In genomic region chr17:75012320-75013076, GRCh38 we compare ENCODE assay signal across 8 cellular contexts. TPM values are rescaled to one million over a fixed set of nuclear protein-coding genes. Genes with fewer than 3 reads are reported as not detected.
DNase-seq lines count a peak whose midpoint lies in the region; ATAC-seq and TF ChIP-seq lines count a peak whose summit lies in the region.

Gene MRPL58 (plus strand): TSS chr17:75012670. CDS start chr17:75012687, 17 bp downstream.

- CTCF ChIA-PET in activated CD8-positive, alpha-beta memory T cell treated with anti-CD3 and anti-CD28 coated beads, Interleukin-2, amount 10 ng/mL, durations not matched to agents 7 days and 5 days (lab: Charles Lee) = interaction anchor here (0.7 to 9.7 kb wide), 31 partner anchors 10 to 259 kb away, joined by 3 to 129 read pairs (median 4); partner anchors contain the start of genes ARMC7, CDR2L, HID1 and MIF4GD

- peaks cover 24% of the 10 kb centered on the region for H3K4me1 Mint-ChIP-seq in activated CD8-positive, alpha-beta memory T cell treated with anti-CD3 and anti-CD28 coated beads, Interleukin-2, amount 10 ng/mL, durations not matched to agents 7 days and 5 days
- H3K4me1 Mint-ChIP-seq in mesothelial cell of epicardium = peaks cover 32% of the 10 kb centered on the region

- peak within 1 kb of the TSS; percentile 93 for H3K27ac Mint-ChIP-seq in activated CD8-positive, alpha-beta memory T cell treated with anti-CD3 and anti-CD28 coated beads, Interleukin-2, amount 10 ng/mL, durations not matched to agents 7 days and 5 days
- H3K27ac Mint-ChIP-seq in mesothelial cell of epicardium = peak within 1 kb of the TSS; percentile 98

- peaks cover 2% of the 10 kb centered on the region for H3K27me3 Mint-ChIP-seq in activated CD8-positive, alpha-beta memory T cell treated with anti-CD3 and anti-CD28 coated beads, Interleukin-2, amount 10 ng/mL, durations not matched to agents 7 days and 5 days
- no peaks in the 10 kb centered on the region for H3K27me3 Mint-ChIP-seq in mesothelial cell of epicardium (ENCODE audit: low read depth)

- H3K9me3 Mint-ChIP-seq in activated CD8-positive, alpha-beta memory T cell treated with anti-CD3 and anti-CD28 coated beads, Interleukin-2, amount 10 ng/mL, durations not matched to agents 7 days and 5 days (ENCODE audit: low read depth) = no peaks in the 10 kb centered on the region
- no peaks in the 10 kb centered on the region for H3K9me3 Mint-ChIP-seq in mesothelial cell of epicardium

- ATAC-seq in GM19455 (IDR thresholded peaks at IDR 0.05; ENCODE audit: unreplicated experiment) = peak; percentile 82
- peak; percentile 95 for ATAC-seq in activated CD8-positive, alpha-beta memory T cell treated with anti-CD3 and anti-CD28 coated beads, Interleukin-2, amount 10 ng/mL, durations not matched to agents 7 days and 5 days

- H3K4me3 Mint-ChIP-seq in activated CD8-positive, alpha-beta memory T cell treated with anti-CD3 and anti-CD28 coated beads, Interleukin-2, amount 10 ng/mL, durations not matched to agents 7 days and 5 days = peak within 1 kb of the TSS; percentile 95
- peak within 1 kb of the TSS; percentile 94 for H3K4me3 Mint-ChIP-seq in mesothelial cell of epicardium

- in situ Hi-C loops in endometrial microvascular endothelial cells (cut with HindIII; ENCODE audit: inconsistent ontology term, low pct_unique_long_range_greater_than_20kb, low sequenced_read_pairs) = no loop called here

- DNase-seq in COLO668 (lab: John Stamatoyannopoulos, UW; ENCODE audit: unreplicated experiment) = peak; percentile 88
- peak; percentile 87 for DNase-seq in HK-2 (ENCODE audit: unreplicated experiment)
- peak; percentile 83 to 90 for DNase-seq in NOMO-1 (lab: John Stamatoyannopoulos, UW; ENCODE audit: unreplicated experiment in 2 of 2)
- peak; percentile 92 for DNase-seq in activated CD8-positive, alpha-beta memory T cell treated with anti-CD3 and anti-CD28 coated beads, Interleukin-2, amount 10 ng/mL, durations not matched to agents 7 days and 5 days
- peak; percentile 68 to 85 for DNase-seq in mesothelial cell of epicardium (ENCODE audit: low spot score in 2 of 2, unreplicated experiment in 2 of 2)
- DNase-seq in stimulated activated CD8-positive, alpha-beta memory T cell treated with anti-CD3 and anti-CD28 coated beads, Interleukin-15, amount 100 ng/mL, for 4 hours (ENCODE audit: low read depth in 2 of 2) = peak; percentile 60 to 66

- H3K36me3 Mint-ChIP-seq in activated CD8-positive, alpha-beta memory T cell treated with anti-CD3 and anti-CD28 coated beads, Interleukin-2, amount 10 ng/mL, durations not matched to agents 7 days and 5 days = peaks cover 10% of the 10 kb centered on the region
- H3K36me3 Mint-ChIP-seq in mesothelial cell of epicardium = peaks cover 10% of the 10 kb centered on the region

- peak; percentile 40 for TF ChIP-seq CTCF in mesothelial cell of epicardium (IDR thresholded peaks at IDR 0.05; ENCODE audit: unreplicated experiment)

RNA-seq across cellular contexts. Expression of gene MRPL58, which starts in this region (rescaled TPM):
- 10 to 100 TPM; 45.9 to 53.1 TPM for total RNA-seq in activated CD8-positive, alpha-beta memory T cell treated with anti-CD3 and anti-CD28 coated beads, Interleukin-2, amount 10 ng/mL, durations not matched to agents 7 days and 5 days
- total RNA-seq in endometrial microvascular endothelial cells (ENCODE audit: inconsistent ontology term) = 57.1 TPM
- total RNA-seq in mesothelial cell of epicardium = 18.3 to 22.6 TPM (median 20.7 TPM) in 3 replicates

Comparison
In these comparisons a context has a peak if more than half of its experiments do, and no peak if none do; other contexts are left out.
1. Peak in every context shown above with its lines: DNase-seq and ATAC-seq.